10 cellular contexts compared by ENCODE assay signal in the genomic region with DNA sequence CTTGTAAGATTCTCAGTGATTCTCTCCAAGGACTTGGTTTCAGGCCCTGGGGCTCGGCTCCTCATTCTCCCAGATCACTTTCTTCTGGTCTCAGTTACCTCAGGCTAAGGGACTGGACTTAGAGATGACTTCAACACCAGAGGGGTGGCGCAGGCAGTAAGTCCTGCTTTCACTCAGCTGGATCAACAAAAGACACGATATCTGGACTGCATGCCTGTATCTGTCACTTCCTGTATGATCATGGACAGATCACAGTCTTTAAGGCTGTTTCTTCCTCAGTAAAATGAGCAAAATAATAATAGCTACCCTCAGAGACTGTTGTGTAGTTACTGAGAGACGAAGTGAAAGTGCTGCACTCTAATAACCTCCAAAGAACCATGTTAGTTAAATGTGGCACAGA. TPM values are rescaled to one million over a fixed set of nuclear protein-coding genes. Genes with fewer than 3 reads are reported as not detected.
DNase-seq lines count a peak whose midpoint lies in the region; ATAC-seq and TF ChIP-seq lines count a peak whose summit lies in the region.
"Had no signal": no experiment of that assay in that cellular context is flagged by ENCODE, and none has a peak within 500 bp of the region (broad histone marks: within the 10 kb centered on the region; RNA-seq: fewer than 3 reads in every experiment).

No MANE protein-coding gene starts in this region.

- WGBS in spleen, 5 donors = 38 to 52% (median 48%) methylated on average over 4 of the region's 4 CpGs

- no peak for TF ChIP-seq POLR2A in spleen (IDR thresholded peaks at IDR 0.05)

- no peak overlapping the region for H3K4me3 Mint-ChIP-seq in effector memory CD8-positive, alpha-beta T cell

- peaks cover 3% of the 10 kb centered on the region for H3K36me3 Mint-ChIP-seq in effector memory CD8-positive, alpha-beta T cell (ENCODE audit: insufficient read depth)

- ATAC-seq in activated CD4-positive, CD25-positive, alpha-beta regulatory T cell treated with anti-CD3 and anti-CD28 coated beads, Interleukin-2, amount 50 U/mL, for 24 hours = peak; percentile 56 to 61
- peak; percentile 53 for ATAC-seq in effector memory CD8-positive, alpha-beta T cell (replicated peaks)
- ATAC-seq: A549 had no signal

- no peaks in the 10 kb centered on the region for H3K27me3 Mint-ChIP-seq in effector memory CD8-positive, alpha-beta T cell

- DNase-seq in activated CD4-positive, CD25-positive, alpha-beta regulatory T cell treated with anti-CD3 and anti-CD28 coated beads, Interleukin-2, amount 50 U/mL, for 72 hours = no peak
- DNase-seq in HT-29 (ENCODE audit: low spot score) (peak; percentile 52), spleen (no peak), islet precursor cell (no peak), ascending aorta (ENCODE audit: low spot score in 2 of 2) (no peak), NCI-H2196 (lab: John Stamatoyannopoulos, UW; ENCODE audit: unreplicated experiment) (no peak)
- DNase-seq in effector memory CD8-positive, alpha-beta T cell = no peak
- DNase-seq: PC-9 had no signal

- no peaks in the 10 kb centered on the region for H3K9me3 Mint-ChIP-seq in effector memory CD8-positive, alpha-beta T cell

- H3K4me1 Mint-ChIP-seq in effector memory CD8-positive, alpha-beta T cell (ENCODE audit: low read depth in 2 of 2) = peaks cover 11 to 13% of the 10 kb centered on the region in 2 donors

- H3K36me3 ChIP-seq in spleen (no peaks in the 10 kb centered on the region), ascending aorta (no peaks in the 10 kb centered on the region)

- peak overlapping the region in 5 of 8 donors; percentile 24 to 76 (median 52) for H3K27ac ChIP-seq in spleen
- no peak overlapping the region for H3K27ac ChIP-seq in ascending aorta
- H3K27ac ChIP-seq: A549, PC-9 had no signal

- H3K4me3 ChIP-seq in spleen = no peak overlapping the region
- H3K4me3 ChIP-seq in ascending aorta = no peak overlapping the region
- H3K4me3 ChIP-seq: A549, PC-9 had no signal

- TF ChIP-seq CTCF in spleen (IDR thresholded peaks at IDR 0.05 in 8 of 11, conservative IDR thresholded peaks at IDR 0.05 in 3 of 11) = no peak
- TF ChIP-seq CTCF in ascending aorta (IDR thresholded peaks at IDR 0.05) = no peak

- intact Hi-C loops in spleen (cut with DNase I; ENCODE audit: low total_unique reads) = no loop called here
- intact Hi-C loops in ascending aorta (cut with DNase I) = no loop called here

- no peaks in the 10 kb centered on the region for H3K9me3 ChIP-seq in spleen
- H3K9me3 ChIP-seq in ascending aorta = no peaks in the 10 kb centered on the region
- H3K9me3 ChIP-seq: A549 had no signal

- no peak overlapping the region for H3K27ac Mint-ChIP-seq in effector memory CD8-positive, alpha-beta T cell

- no peaks in the 10 kb centered on the region for H3K27me3 ChIP-seq in spleen (replicated peaks in 1 of 7)
- no peaks in the 10 kb centered on the region for H3K27me3 ChIP-seq in ascending aorta

- peaks cover 0 to 27% (median 12%) of the 10 kb centered on the region in 6 donors for H3K4me1 ChIP-seq in spleen
- H3K4me1 ChIP-seq in ascending aorta = no peaks in the 10 kb centered on the region
- H3K4me1 ChIP-seq: A549 had no signal

RNA-seq across cellular contexts. Expression of gene CXCR3, which starts 19.5 kb away (rescaled TPM):
- total RNA-seq in HT-29 (2014; rRNA removed; shearing (Covaris generic)) = 0.73 and 0.89 TPM in 2 replicates
- 1 to 10 TPM; 5.6 to 9.4 (median 8.5) TPM for total RNA-seq in spleen
- 10 to 100 TPM in 1 of 3 donors, 1 to 10 TPM in 2; 4.4 to 13.9 (median 6.4) TPM for polyA plus RNA-seq in spleen
- total RNA-seq in ascending aorta = not detected
- total RNA-seq: PC-9 had no signal
- polyA plus RNA-seq: A549 had no signal

RNA-seq across cellular contexts. Expression of gene GCNA, which starts 59.6 kb away (rescaled TPM):
- 0.70 and 2.1 TPM in 2 replicates for total RNA-seq in HT-29 (2014; rRNA removed; shearing (Covaris generic))
- total RNA-seq in spleen (10 to 100 TPM in 1 of 7 donors, 1 to 10 TPM in 6; 1.9 to 12.8 (median 4.4) TPM), ascending aorta (0.96 TPM)
- polyA plus RNA-seq in spleen = 1 to 10 TPM; 1.8 to 2.4 (median 1.9) TPM

Comparison
In these comparisons a context has a peak if more than half of its experiments do, and no peak if none do; other contexts are left out.
1. H3K27ac ChIP-seq: peak in spleen (5 of 8); none in ascending aorta (0 of 2).